13 cellular contexts compared by ENCODE assay signal in the genomic region with DNA sequence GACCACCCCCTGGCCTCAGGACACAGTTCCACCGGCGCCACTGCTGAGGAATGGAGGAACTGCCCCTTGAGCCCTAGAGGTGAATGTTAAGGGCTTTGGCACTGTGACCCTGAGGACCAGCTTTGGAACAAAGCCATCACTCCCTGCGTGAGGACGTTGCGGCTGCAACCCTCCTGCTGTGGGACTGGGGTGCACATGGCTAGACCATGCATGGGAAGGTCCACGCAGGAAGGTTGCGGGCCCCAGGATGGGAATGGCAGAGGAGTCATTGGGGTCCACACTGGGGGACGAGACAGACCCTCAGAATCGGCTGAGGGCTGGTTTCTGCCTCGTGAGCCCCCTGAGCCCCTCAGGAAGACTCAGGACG.
"Had no signal": no experiment of that assay in that cellular context is flagged by ENCODE, and none has a peak within 500 bp of the region (broad histone marks: within the 10 kb centered on the region; RNA-seq: fewer than 3 reads in every experiment).

No MANE protein-coding gene starts in this region.

- H3K9me3 Mint-ChIP-seq: activated naive CD8-positive, alpha-beta T cell treated with anti-CD3 and anti-CD28 coated beads, Interleukin-2, amount 50 U/mL, for 24 hours had no signal

- ATAC-seq: activated naive CD8-positive, alpha-beta T cell treated with anti-CD3 and anti-CD28 coated beads, Interleukin-2, amount 50 U/mL, for 24 hours had no signal

- FAIRE-seq: bronchial epithelial cell, endometrium, small intestine had no signal

- DNase-seq: activated CD4-positive, CD25-positive, alpha-beta regulatory T cell treated with anti-CD3 and anti-CD28 coated beads, Interleukin-2, amount 50 U/mL, for 72 hours; activated gamma-delta T cell; SW 1271; T-helper 9 cell; tibial artery had no signal

- H3K4me1 ChIP-seq: ascending aorta had no signal

- H3K4me3 Mint-ChIP-seq: activated naive CD8-positive, alpha-beta T cell treated with anti-CD3 and anti-CD28 coated beads, Interleukin-2, amount 50 U/mL, for 24 hours had no signal

- H3K27ac ChIP-seq: ascending aorta, esophagus muscularis mucosa, tibial artery had no signal

- H3K27me3 ChIP-seq: ascending aorta had no signal

- H3K4me3 ChIP-seq: ascending aorta, dorsolateral prefrontal cortex, esophagus muscularis mucosa, left lung, tibial artery had no signal

- H3K9me3 ChIP-seq: ascending aorta, esophagus muscularis mucosa, left lung, tibial artery had no signal

- H3K27ac Mint-ChIP-seq: activated naive CD8-positive, alpha-beta T cell treated with anti-CD3 and anti-CD28 coated beads, Interleukin-2, amount 50 U/mL, for 24 hours had no signal
